In genomic region chr1:120116094-120116493, GRCh38 we compare ENCODE assay signal across 7 cellular contexts. TPM values are rescaled to one million over a fixed set of nuclear protein-coding genes. Genes with fewer than 3 reads are reported as not detected.
A peak's percentile ranks its signal among the peaks of the same experiment; 100 is the strongest.
DNase-seq lines count a peak whose midpoint lies in the region; ATAC-seq and TF ChIP-seq lines count a peak whose summit lies in the region.
"Not testable (repeated sequence)": the region's sequence is repeated elsewhere in the genome, so short reads cannot be mapped to it uniquely, and the experiment has no call there.

No MANE protein-coding gene starts in this region.

- TF ChIP-seq CTCF in AG04449 (IDR thresholded peaks at IDR 0.05; ENCODE audit: insufficient read depth, low read length, missing control alignments); astrocyte of the spinal cord (IDR thresholded peaks at IDR 0.05; ENCODE audit: low read depth, low read length); fibroblast of mammary gland (conservative IDR thresholded peaks at IDR 0.05; ENCODE audit: control insufficient read depth, insufficient read depth, low read depth, low read length): not testable (repeated sequence)

- peak overlapping the region; percentile 73 for H3K27ac Mint-ChIP-seq in memory B cell

- ATAC-seq in memory B cell (ENCODE audit: low read depth), result not testable (repeated sequence)

- peak; percentile 36 for DNase-seq in AG04449 (ENCODE audit: low read depth, low spot score)
- peak; percentile 4 for DNase-seq in EL
- DNase-seq in LHCN-M2 (ENCODE audit: low read depth), result peak; percentile 26
- peak; percentile 57 for DNase-seq in astrocyte of the spinal cord (ENCODE audit: low read depth, low spot score)
- DNase-seq in fibroblast of mammary gland (ENCODE audit: low read depth), result peak; percentile 89
- not testable (repeated sequence) for DNase-seq in memory B cell (ENCODE audit: low spot score in 2 of 2)
- DNase-seq in skeletal muscle cell (ENCODE audit: low read depth), result peak; percentile 78

- in situ Hi-C loops in astrocyte of the spinal cord (cut with HindIII; ENCODE audit: low sequenced_read_pairs), result not testable (repeated sequence)

- POLR2A ChIA-PET in AG04449 (lab: Yijun Ruan, JAX), result not testable (repeated sequence)

- H3K36me3 Mint-ChIP-seq in memory B cell, result not testable (repeated sequence)

- H3K27me3 Mint-ChIP-seq in memory B cell, result not testable (repeated sequence)

- not testable (repeated sequence) for H3K9me3 Mint-ChIP-seq in memory B cell

- not testable (repeated sequence) for H3K4me3 ChIP-seq in AG04449 (ENCODE audit: low read depth, low read length); astrocyte of the spinal cord (ENCODE audit: low read depth, low read length); fibroblast of mammary gland (ENCODE audit: control insufficient read depth, low read depth, low read length); skeletal muscle cell (ENCODE audit: low read depth, low read length)

- H3K4me1 Mint-ChIP-seq in memory B cell, result peaks cover 17% of the 10 kb centered on the region

- not testable (repeated sequence) for H3K4me3 Mint-ChIP-seq in memory B cell

- CTCF ChIA-PET in AG04449 (lab: Yijun Ruan, JAX), result not testable (repeated sequence)

RNA-seq across cellular contexts. Expression of gene NOTCH2, which starts 46.6 kb away (rescaled TPM):
- 129 and 140 TPM in 2 replicates for total RNA-seq in LHCN-M2 (2014; rRNA removed)
- 34.5 TPM for polyA plus RNA-seq in LHCN-M2 (2012)
